In the genomic region with DNA sequence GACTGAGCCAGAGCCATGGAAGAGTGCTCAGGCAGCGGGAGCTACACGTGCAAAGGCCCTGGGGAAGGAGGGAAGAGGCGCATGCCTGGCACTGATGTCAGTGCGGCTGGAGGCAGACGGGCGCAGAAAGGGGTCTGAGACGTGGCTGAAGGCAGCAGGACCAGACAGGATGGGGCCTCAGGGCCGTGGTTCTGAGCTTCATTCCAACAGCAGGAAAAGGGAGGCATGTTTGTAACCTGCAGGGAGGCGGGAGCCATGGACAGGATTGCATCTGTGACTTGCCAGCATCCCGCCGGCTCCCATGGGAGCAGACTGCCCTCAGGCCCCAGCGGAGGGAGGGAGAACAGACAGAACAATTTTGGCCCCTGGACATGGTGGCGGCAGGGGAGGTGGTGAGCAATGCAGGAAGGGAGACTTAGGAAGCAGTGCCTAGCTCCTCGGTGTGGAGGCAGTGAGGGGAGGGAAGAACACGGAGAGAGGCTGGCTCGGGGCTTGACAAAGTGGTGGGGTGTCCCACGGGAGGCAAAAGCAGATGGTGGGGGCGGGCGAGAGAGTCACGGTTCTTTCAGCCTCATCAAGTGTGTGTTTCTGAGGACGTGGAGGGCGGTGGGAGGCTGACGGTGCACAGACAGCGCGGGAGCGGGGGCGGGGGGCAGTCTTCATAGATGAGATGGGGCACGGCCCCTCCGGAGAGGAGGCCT, we compare ENCODE assay signal across 18 cellular contexts. TPM values are rescaled to one million over a fixed set of nuclear protein-coding genes. Genes with fewer than 3 reads are reported as not detected.
DNase-seq lines count a peak whose midpoint lies in the region; ATAC-seq, FAIRE-seq and TF ChIP-seq lines count a peak whose summit lies in the region.
"Had no signal": no experiment of that assay in that cellular context is flagged by ENCODE, and none has a peak within 500 bp of the region (broad histone marks: within the 10 kb centered on the region; RNA-seq: fewer than 3 reads in every experiment).

No MANE protein-coding gene starts in this region.

- H3K9me3 ChIP-seq in GM12878 (replicated peaks; ENCODE audit: control insufficient read depth, insufficient read depth, low read length), result peaks cover 2% of the 10 kb centered on the region
- H3K9me3 ChIP-seq: gastrocnemius medialis, psoas muscle had no signal

- ATAC-seq in GM12878 (no peak), HG03520 (IDR thresholded peaks at IDR 0.05; ENCODE audit: unreplicated experiment) (no peak), GM19328 (IDR thresholded peaks at IDR 0.05; ENCODE audit: unreplicated experiment) (no peak)
- ATAC-seq: gastrocnemius medialis had no signal

- H3K36me3 ChIP-seq in GM12878 (ENCODE audit: control insufficient read depth in 2 of 2, insufficient read depth in 2 of 2, low read length in 1 of 2), result no peaks in the 10 kb centered on the region
- H3K36me3 ChIP-seq: gastrocnemius medialis, SJSA1, WERI-Rb-1 had no signal

- no peaks in the 10 kb centered on the region for H4K20me1 ChIP-seq in GM12878 (ENCODE audit: control insufficient read depth, insufficient read depth)

- FAIRE-seq in GM12878 (lab: Jason Lieb, UNC), result no peak
- FAIRE-seq: keratinocyte had no signal

- POLR2A ChIA-PET in GM12878 (lab: Charles Lee), result interaction anchor here (1.9 to 5.2 kb wide), 2 partner anchors 22 to 25 kb away, joined by 8 to 49 read pairs; no protein-coding TSS in a partner anchor

- CTCF ChIA-PET in GM12878 (lab: Yijun Ruan, JAX), result interaction anchor here (1.0 to 1.4 kb wide), 2 partner anchors 25 to 53 kb away, joined by 3 to 5 read pairs; no protein-coding TSS in a partner anchor

- RAD21 ChIA-PET in GM12878 (lab: Charles Lee; ENCODE audit: unreplicated experiment), result interaction anchor here (1.3 to 3.0 kb wide), 3 partner anchors 21 to 25 kb away, joined by 3 to 29 read pairs (median 7); no protein-coding TSS in a partner anchor

- in situ Hi-C loops in GM12878 (cut with MboI), result no loop called here

- TF ChIP-seq POLR2A in NB4 (IDR thresholded peaks at IDR 0.05; ENCODE audit: extremely low read depth, insufficient read length), result no peak
- TF ChIP-seq POLR2A in GM12878 (IDR thresholded peaks at IDR 0.05; ENCODE audit: low read depth, low read length), result no peak

- H3K27ac ChIP-seq in GM12878 (ENCODE audit: control insufficient read depth, insufficient read depth), result peak overlapping the region; percentile 71; the same call in 1 of the 2 replicates
- H3K27ac ChIP-seq: gastrocnemius medialis, psoas muscle, SJSA1, WERI-Rb-1 had no signal

- no TSS peak for BruUV-seq in GM12878 (replicated peaks; lab: Mats Ljungman, UMichigan)

- H3K4me1 ChIP-seq in GM12878 (ENCODE audit: control insufficient read depth, insufficient read depth, low read length), result peaks cover 53% of the 10 kb centered on the region
- H3K4me1 ChIP-seq: gastrocnemius medialis, psoas muscle, SJSA1 had no signal

- H3K27me3 ChIP-seq in GM12878 (replicated peaks in 1 of 2; ENCODE audit: control insufficient read depth in 2 of 2, insufficient read depth in 2 of 2, low read length in 1 of 2), result no peaks in the 10 kb centered on the region
- H3K27me3 ChIP-seq: SJSA1 had no signal

- H2AFZ ChIP-seq in GM12878 (ENCODE audit: control insufficient read depth, low read depth, low read length), result peak overlapping the region; percentile 35

- no peak for TF ChIP-seq EP300 in GM12878 (IDR thresholded peaks at IDR 0.05; ENCODE audit: borderline replicate concordance in 1 of 2, control insufficient read depth in 1 of 2, low read depth in 2 of 2, low read length in 2 of 2)

- no peaks in the 10 kb centered on the region for H3K79me2 ChIP-seq in GM12878 (ENCODE audit: control insufficient read depth, insufficient read depth, low read length)

- SMC1A ChIA-PET in GM12878 (lab: Charles Lee; ENCODE audit: uncharacterized antibody, unreplicated experiment), result interaction anchor here (1.2 to 5.7 kb wide), 2 partner anchors 14 to 23 kb away, joined by 4 to 60 read pairs; no protein-coding TSS in a partner anchor

- no peak overlapping the region for H3K4me3 ChIP-seq in NB4 (ENCODE audit: low read depth, low read length)
- H3K4me3 ChIP-seq in GM12878, result no peak overlapping the region
- H3K4me3 ChIP-seq: gastrocnemius medialis, psoas muscle, SJSA1 had no signal

- H3K4me2 ChIP-seq in GM12878 (ENCODE audit: control insufficient read depth, insufficient read depth), result no peak overlapping the region

- intact Hi-C loops in GM12878 (cut with micrococcal nuclease; ENCODE audit: unreplicated experiment), result no loop called here

- WGBS in GM12878 (ENCODE audit: insufficient coverage, insufficient replicate concordance, low lambda C conversion rate, missing lambda C conversion rate), result 15% methylated on average over 29 of the region's 29 CpGs

- DNase-seq in EH (ENCODE audit: low read depth) (peak; percentile 13), NB4 (ENCODE audit: low read depth) (peak; percentile 37), GM12878 (ENCODE audit: low read depth, low spot score) (no peak), occipital lobe (lab: John Stamatoyannopoulos, UW) (peak; percentile 37)
- DNase-seq in activated effector memory CD4-positive, alpha-beta T cell treated with Interleukin-2 at 50 U/mL for 16 hours, result no peak
- DNase-seq in stimulated activated CD4-positive, alpha-beta T cell treated with anti-CD3 and anti-CD28 coated beads, Interleukin-2, amount 100 ng/mL, for 24 hours, result no peak
- DNase-seq: gastrocnemius medialis; NCI-H187; NCI-H748 treated with DMSO at 0.1 percent for 48 hours; psoas muscle; stimulated activated CD4-positive, alpha-beta T cell treated with anti-CD3 and anti-CD28 coated beads, Interleukin-4, amount 100 ng/mL, for 1 hour; stimulated activated naive CD4-positive, alpha-beta T cell treated with Interleukin-2 at 50 U/mL for 16 hours; WERI-Rb-1 had no signal

- no peak for TF ChIP-seq RAD21 in GM12878 (IDR thresholded peaks at IDR 0.05; ENCODE audit: insufficient read depth, low read depth, low read length)

- H3K9ac ChIP-seq in GM12878 (ENCODE audit: control insufficient read depth, insufficient read depth, low read length), result no peak overlapping the region

- no peak for TF ChIP-seq CTCF in NB4 (IDR thresholded peaks at IDR 0.05; ENCODE audit: low read depth, low read length)
- TF ChIP-seq CTCF in GM12878 (IDR thresholded peaks at IDR 0.05 in 2 of 3, conservative IDR thresholded peaks at IDR 0.05 in 1 of 3; ENCODE audit: control insufficient read depth in 2 of 3, extremely low read depth in 1 of 3, insufficient read depth in 1 of 3, low read depth in 3 of 3, low read length in 3 of 3), result no peak

TF ChIP-seq in GM12878, 131 proteins besides CTCF, POLR2A, EP300 and RAD21 (continues in another document):
- TF ChIP-seq EGR1 (IDR thresholded peaks at IDR 0.05; ENCODE audit: borderline replicate concordance in 1 of 2, low read depth in 2 of 2, low read length in 2 of 2) (peak in 1 of 2 experiments; percentile 58; a peak in 1 of 3 replicates), MEF2B (IDR thresholded peaks at IDR 0.05; ENCODE audit: partially characterized antibody, poor library complexity, severe bottlenecking) (peak; percentile 23), SREBF1 (IDR thresholded peaks at IDR 0.05; ENCODE audit: low read length) (no peak), EED (IDR thresholded peaks at IDR 0.05; ENCODE audit: low read depth) (0 out of 2 replicates have a peak, but pooled peaks have one; percentile 22)

RNA-seq across cellular contexts. Expression of a gene that starts 33.3 kb away (rescaled TPM):
- 37.0 and 50.2 TPM in 2 replicates for total RNA-seq in GM12878 (2013; cell fraction: nucleolus; rRNA removed)
- total RNA-seq in GM12878 (2014; rRNA removed), result 16.3 and 21.1 TPM in 2 replicates
- 5.7 and 5.8 TPM in 2 replicates for total RNA-seq in GM12878 (2014; rRNA removed; fragmentation: Illumina TruSeq; extraction: Trizol)
- 42.7 and 43.2 TPM in 2 replicates for total RNA-seq in GM12878 (2021)
- 3.7 TPM for polyA plus RNA-seq in GM12878 (2011; ENCODE audit: low read depth)
- 3.8 and 7.6 TPM in 2 replicates for polyA plus RNA-seq in GM12878 (2011; rRNA removed)
- 10.7 and 17.5 TPM in 2 replicates for polyA plus RNA-seq in GM12878 (2011; cell fraction: cytosol; rRNA removed)
- 60.3 and 71.2 TPM in 2 replicates for polyA plus RNA-seq in GM12878 (2011; cell fraction: nucleus; rRNA removed)
- polyA plus RNA-seq in GM12878 (2012), result 14.3 and 21.6 TPM in 2 replicates
- 2.7 and 5.3 TPM in 2 replicates for polyA plus RNA-seq in GM12878 (2014; fragmentation: Illumina TruSeq; extraction: Trizol)
- 1 to 10 TPM in 1 of 2 experiments, under 1 TPM in 1; 0.72 to 2.1 TPM for polyA plus RNA-seq in GM12878 (2014; fragmentation: Nextera tagmentation; extraction: Ambion mirVana)
- polyA plus RNA-seq in GM12878 (2014; rRNA removed), result 28.2 and 33.9 TPM in 2 replicates
- 1 to 10 TPM; 8.9 to 9.1 TPM for polyA plus RNA-seq in GM12878 (2016; fragmentation: Nextera tagmentation; extraction: Ambion mirVana)
- 6.9 and 11.0 TPM in 2 replicates for polyA minus RNA-seq in GM12878 (2011; rRNA and poly(A)+ RNA removed)
- 4.5 and 10.3 TPM in 2 replicates for polyA minus RNA-seq in GM12878 (2011; cell fraction: cytosol; rRNA and poly(A)+ RNA removed)
- 9.9 and 14.4 TPM in 2 replicates for polyA minus RNA-seq in GM12878 (2011; cell fraction: nucleus; rRNA and poly(A)+ RNA removed)
- 8.4 TPM for total RNA-seq in occipital lobe

RNA-seq across cellular contexts. Expression of a gene that starts 51.6 kb away (rescaled TPM):
- total RNA-seq in GM12878 (2013; cell fraction: nucleolus; rRNA removed), result not detected in 2 replicates
- total RNA-seq in GM12878 (2014; rRNA removed) (not detected in 2 replicates), GM12878 (2014; rRNA removed; fragmentation: Illumina TruSeq; extraction: Trizol) (not detected in 2 replicates), GM12878 (2021) (not detected in 2 replicates), occipital lobe (29.2 TPM)
- not detected for polyA plus RNA-seq in GM12878 (2011; ENCODE audit: low read depth)
- polyA plus RNA-seq in GM12878 (2011; rRNA removed) (not detected in 2 replicates), GM12878 (2014; fragmentation: Illumina TruSeq; extraction: Trizol) (not detected in 2 replicates), GM12878 (2014; fragmentation: Nextera tagmentation; extraction: Ambion mirVana) (not detected), GM12878 (2014; rRNA removed) (not detected in 2 replicates), GM12878 (2016; fragmentation: Nextera tagmentation; extraction: Ambion mirVana) (not detected)
- not detected in 2 replicates for polyA plus RNA-seq in GM12878 (2011; cell fraction: cytosol; rRNA removed)
- not detected in 2 replicates for polyA plus RNA-seq in GM12878 (2011; cell fraction: nucleus; rRNA removed)
- not detected in 2 replicates for polyA plus RNA-seq in GM12878 (2012)
- polyA minus RNA-seq in GM12878 (2011; rRNA and poly(A)+ RNA removed), result not detected in 2 replicates
- polyA minus RNA-seq in GM12878 (2011; cell fraction: cytosol; rRNA and poly(A)+ RNA removed), result not detected in 2 replicates
- not detected in 2 replicates for polyA minus RNA-seq in GM12878 (2011; cell fraction: nucleus; rRNA and poly(A)+ RNA removed)
- total RNA-seq: gastrocnemius medialis, mononuclear cell, psoas muscle, SJSA1 had no signal
- polyA plus RNA-seq: keratinocyte had no signal

Comparison
In these comparisons a context has a peak if more than half of its experiments do, and no peak if none do; other contexts are left out.
1. DNase-seq: peak in EH (single experiment), NB4 (single experiment) and occipital lobe (single experiment); none in GM12878 (single experiment), activated effector memory CD4-positive, alpha-beta T cell treated with Interleukin-2 at 50 U/mL for 16 hours (single experiment) and stimulated activated CD4-positive, alpha-beta T cell treated with anti-CD3 and anti-CD28 coated beads, Interleukin-2, amount 100 ng/mL, for 24 hours (0 of 2).
2. RNA of a gene that starts 51.6 kb away (total RNA-seq): 29.2 TPM in occipital lobe (single experiment); not detected in GM12878; every median in the first group is over 10 times any median in the second.